ENCODE assay signal across 9 cellular contexts in the genomic region with DNA sequence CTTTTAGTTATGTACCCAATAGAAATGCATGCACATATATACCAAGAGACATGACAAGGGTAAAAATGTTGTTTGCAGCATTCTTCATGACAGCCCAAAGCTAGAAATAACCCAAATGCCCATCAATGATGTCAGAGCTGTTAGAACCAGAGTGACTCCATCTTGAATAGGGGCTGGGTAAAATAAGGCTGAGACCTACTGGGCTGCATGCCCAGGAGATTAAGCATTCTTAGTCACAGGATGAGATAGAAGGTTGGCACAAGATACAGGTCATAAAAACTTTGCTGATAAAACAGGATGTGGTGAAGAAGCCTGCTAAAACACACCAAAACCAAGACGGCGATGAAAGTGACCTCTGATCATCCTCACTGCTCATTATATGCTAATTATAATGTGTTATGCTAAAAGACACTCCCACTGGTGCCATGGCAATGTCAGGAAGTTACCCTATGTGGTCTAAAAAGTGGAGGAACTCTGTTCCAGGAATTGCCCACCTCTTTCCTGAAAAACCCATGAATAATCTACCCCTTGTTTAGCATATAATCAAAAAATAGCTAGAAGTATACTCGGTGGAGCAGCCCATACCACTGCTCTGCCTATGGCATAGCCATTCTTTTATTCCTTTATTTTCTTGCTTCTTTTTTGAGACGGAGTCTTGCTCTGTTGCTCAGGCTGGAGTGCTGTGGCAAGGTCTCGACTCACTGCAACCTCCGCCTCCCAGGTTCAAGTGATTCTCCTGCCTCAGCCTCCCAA. TPM values are rescaled to one million over a fixed set of nuclear protein-coding genes. Genes with fewer than 3 reads are reported as not detected.
A peak's percentile ranks its signal among the peaks of the same experiment; 100 is the strongest.
DNase-seq lines count a peak whose midpoint lies in the region; ATAC-seq, FAIRE-seq and TF ChIP-seq lines count a peak whose summit lies in the region.
"Had no signal": no experiment of that assay in that cellular context is flagged by ENCODE, and none has a peak within 500 bp of the region (broad histone marks: within the 10 kb centered on the region; RNA-seq: fewer than 3 reads in every experiment).

No MANE protein-coding gene starts in this region.

- no peak for TF ChIP-seq POLR2A in vagina (IDR thresholded peaks at IDR 0.05)

- H3K4me3 ChIP-seq in fibroblast of villous mesenchyme (ENCODE audit: low read depth, low read length): no peak overlapping the region
- H3K4me3 ChIP-seq in kidney (ENCODE audit: low read length in 2 of 2): no peak overlapping the region
- no peak overlapping the region for H3K4me3 ChIP-seq in vagina

- intact Hi-C loops in left cardiac atrium (cut with DNase I) (no loop called here), Right ventricle myocardium superior (cut with DNase I) (no loop called here), kidney (cut with DNase I) (no loop called here), vagina (cut with DNase I) (no loop called here)

- H3K27ac ChIP-seq in kidney (ENCODE audit: low read depth in 2 of 2, low read length in 2 of 2): no peak overlapping the region
- no peak overlapping the region for H3K27ac ChIP-seq in vagina

- no peaks in the 10 kb centered on the region for H3K4me1 ChIP-seq in kidney (ENCODE audit: control insufficient read depth in 1 of 2, insufficient read depth in 1 of 2, low read depth in 1 of 2, low read length in 2 of 2)
- peaks cover 7% of the 10 kb centered on the region for H3K4me1 ChIP-seq in vagina

- no peaks in the 10 kb centered on the region for H3K27me3 ChIP-seq in vagina

- no peak overlapping the region for H3K9ac ChIP-seq in kidney (ENCODE audit: low read length in 2 of 2)

- ATAC-seq in left cardiac atrium: peak; percentile 65 to 76
- no peak for ATAC-seq in Right ventricle myocardium superior (ENCODE audit: poor library complexity)

- H3K9me3 ChIP-seq in kidney (ENCODE audit: control insufficient read depth in 1 of 2, low read length in 2 of 2) (no peaks in the 10 kb centered on the region), vagina (no peaks in the 10 kb centered on the region)

- no peak for DNase-seq in left cardiac atrium
- DNase-seq in Right ventricle myocardium superior: no peak
- peak; percentile 55 for DNase-seq in activated CD4-positive, alpha-beta T cell treated with anti-CD3 and anti-CD28 coated beads for 48 hours
- peak; percentile 91 for DNase-seq in fibroblast of villous mesenchyme (ENCODE audit: low read depth)
- peak; percentile 35 for DNase-seq in superior temporal gyrus (ENCODE audit: extremely low spot score)
- DNase-seq in kidney: no peak
- DNase-seq in vagina (ENCODE audit: extremely low spot score in 2 of 2): no peak
- no peak for DNase-seq in hippocampal formation (lab: John Stamatoyannopoulos, UW)
- DNase-seq: NCI-H187 had no signal

- TF ChIP-seq CTCF in fibroblast of villous mesenchyme (IDR thresholded peaks at IDR 0.05; ENCODE audit: insufficient read depth, low read depth, low read length) (no peak), kidney (IDR thresholded peaks at IDR 0.05; ENCODE audit: borderline replicate concordance, extremely low read depth, insufficient read depth) (no peak), vagina (IDR thresholded peaks at IDR 0.05) (no peak)

- no peak for FAIRE-seq in kidney (lab: Jason Lieb, UNC)

- H3K36me3 ChIP-seq in kidney (ENCODE audit: control insufficient read depth in 1 of 2, insufficient read depth in 2 of 2, low read length in 2 of 2) (peaks cover 6 to 7% of the 10 kb centered on the region in 2 donors), vagina (peaks cover 0 to 11% of the 10 kb centered on the region in 2 donors)

RNA-seq across cellular contexts. Expression of gene ZBTB11, which starts 32.9 kb away (rescaled TPM):
- total RNA-seq in left cardiac atrium (10 to 100 TPM in 1 of 2 donors, 1 to 10 TPM in 1; 8.3 to 10.3 TPM), Right ventricle myocardium superior (9.8 TPM), fibroblast of villous mesenchyme (20.9 and 33.2 TPM in 2 replicates), kidney (14.1 TPM), vagina (27.5 TPM)
- 4.7 TPM for polyA plus RNA-seq in kidney (ENCODE audit: insufficient read depth, low read depth, low replicate concordance)

RNA-seq across cellular contexts. Expression of gene RPL24, which starts 42.5 kb away (rescaled TPM):
- total RNA-seq in left cardiac atrium: 100 to 1,000 TPM; 824 to 885 TPM
- total RNA-seq in Right ventricle myocardium superior: 765 TPM
- 1,523 and 2,114 TPM in 2 replicates for total RNA-seq in fibroblast of villous mesenchyme
- 844 TPM for total RNA-seq in kidney
- polyA plus RNA-seq in kidney (ENCODE audit: insufficient read depth, low read depth, low replicate concordance): 1,595 TPM
- 1,243 TPM for total RNA-seq in vagina

Comparison
In these comparisons a context has a peak if more than half of its experiments do, and no peak if none do; other contexts are left out.
1. DNase-seq: peak in activated CD4-positive, alpha-beta T cell treated with anti-CD3 and anti-CD28 coated beads for 48 hours (single experiment), fibroblast of villous mesenchyme (single experiment) and superior temporal gyrus (single experiment); none in left cardiac atrium (single experiment), Right ventricle myocardium superior (single experiment), kidney (single experiment), vagina (0 of 2) and hippocampal formation (0 of 2).